ENCODE assay signal across 30 cellular contexts in the genomic region with DNA sequence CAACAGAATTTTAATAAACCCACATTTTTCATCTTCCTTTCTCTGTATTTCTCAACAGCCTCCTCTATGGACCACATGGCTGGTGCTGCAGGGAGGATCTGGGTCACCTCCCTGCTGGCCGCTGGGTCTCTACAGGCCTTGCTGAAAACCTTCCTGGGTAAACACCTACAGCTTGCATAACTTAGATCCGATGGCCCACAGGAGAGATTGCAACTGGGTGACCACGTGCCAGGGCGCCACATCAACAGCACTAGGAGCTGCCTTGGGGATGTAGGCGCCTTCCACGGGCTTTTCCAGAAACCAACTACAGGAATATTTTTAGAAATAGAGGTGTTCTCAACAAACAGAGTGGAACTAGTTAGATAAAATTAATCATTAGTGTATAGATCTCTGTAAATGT.
"Had no signal": no experiment of that assay in that cellular context is flagged by ENCODE, and none has a peak within 500 bp of the region (broad histone marks: within the 10 kb centered on the region; RNA-seq: fewer than 3 reads in every experiment).

No MANE protein-coding gene starts in this region.

- H3K36me3 Mint-ChIP-seq: activated naive CD8-positive, alpha-beta T cell had no signal

- H3K4me3 ChIP-seq: esophagus squamous epithelium, heart right ventricle, left ventricle myocardium inferior, lung, mucosa of descending colon, pancreas, psoas muscle, smooth muscle cell, suprapubic skin, tibial nerve had no signal

- H3K27ac Mint-ChIP-seq: activated CD4-positive, alpha-beta memory T cell treated with anti-CD3 and anti-CD28 coated beads, Interleukin-2, amount 10 ng/mL, durations not matched to agents 7 days and 5 days; activated CD4-positive, alpha-beta T cell treated with anti-CD3 and anti-CD28 coated beads, Interleukin-2, amount 10 ng/mL, durations not matched to agents 7 days and 5 days; activated naive CD8-positive, alpha-beta T cell; nephron progenitor cell; stimulated activated naive B cell treated with anti-CD40 and anti-IgM and Interleukin-4, amounts not matched to agents 10 μg/mL and 1 μg/mL and 100 μg/mL, for 72 hours had no signal

- H3K27me3 Mint-ChIP-seq: activated CD4-positive, alpha-beta T cell treated with anti-CD3 and anti-CD28 coated beads, Interleukin-2, amount 10 ng/mL, durations not matched to agents 7 days and 5 days; activated naive CD8-positive, alpha-beta T cell had no signal

- ATAC-seq: heart right ventricle; mucosa of descending colon; pancreas; psoas muscle; stimulated activated naive B cell treated with anti-CD40 and anti-IgM and Interleukin-4, amounts not matched to agents 10 μg/mL and 1 μg/mL and 100 μg/mL, for 72 hours had no signal

- H3K9me3 ChIP-seq: heart right ventricle, left ventricle myocardium inferior, mucosa of descending colon, neutrophil, pancreas, psoas muscle, suprapubic skin had no signal

- H3K36me3 ChIP-seq: heart right ventricle, left ventricle myocardium inferior, neutrophil, pancreas, suprapubic skin had no signal

- DNase-seq: activated CD4-positive, alpha-beta memory T cell treated with anti-CD3 and anti-CD28 coated beads, Interleukin-2, amount 10 ng/mL, durations not matched to agents 7 days and 5 days; activated CD4-positive, alpha-beta T cell treated with anti-CD3 and anti-CD28 coated beads, Interleukin-2, amount 10 ng/mL, durations not matched to agents 7 days and 5 days; activated CD4-positive, CD25-positive, alpha-beta regulatory T cell treated with anti-CD3 and anti-CD28 coated beads, Interleukin-2, amount 50 U/mL, for 72 hours; activated naive CD4-positive, alpha-beta T cell treated with Interleukin-2 at 50 U/mL for 16 hours; activated T-cell treated with anti-CD3 and anti-CD28 coated beads, Interleukin-2, amount 50 U/mL, for 48 hours; anterior cingulate cortex; dermis blood vessel endothelial cell; effector CD4-positive, alpha-beta T cell; esophagus squamous epithelium; foreskin melanocyte; heart right ventricle; left ventricle myocardium inferior; mesendoderm; mucosa of descending colon; nephron progenitor cell; pancreas; psoas muscle; stimulated activated CD4-positive, alpha-beta T cell treated with anti-CD3 and anti-CD28 coated beads, Interleukin-1b, Interleukin-23, amount 100 ng/mL, for 48 hours; stimulated activated CD4-positive, alpha-beta T cell treated with anti-CD3 and anti-CD28 coated beads, Interleukin-4, amount 100 ng/mL, for 4 hours; stimulated activated naive B cell treated with anti-CD40 and anti-IgM and Interleukin-4, amounts not matched to agents 10 μg/mL and 1 μg/mL and 100 μg/mL, for 72 hours; SW 1271; T-helper 2 cell had no signal

- H3K27ac ChIP-seq: epithelial cell of prostate, esophagus squamous epithelium, heart right ventricle, left ventricle myocardium inferior, neutrophil, pancreas, psoas muscle, suprapubic skin, tibial nerve had no signal

- H3K4me1 ChIP-seq: esophagus squamous epithelium, left ventricle myocardium inferior, pancreas, psoas muscle, suprapubic skin, tibial nerve had no signal

- H3K9me3 Mint-ChIP-seq: activated CD4-positive, alpha-beta memory T cell treated with anti-CD3 and anti-CD28 coated beads, Interleukin-2, amount 10 ng/mL, durations not matched to agents 7 days and 5 days; activated CD4-positive, alpha-beta T cell treated with anti-CD3 and anti-CD28 coated beads, Interleukin-2, amount 10 ng/mL, durations not matched to agents 7 days and 5 days; central memory CD8-positive, alpha-beta T cell; nephron progenitor cell; stimulated activated naive B cell treated with anti-CD40 and anti-IgM and Interleukin-4, amounts not matched to agents 10 μg/mL and 1 μg/mL and 100 μg/mL, for 72 hours had no signal

- H3K4me3 Mint-ChIP-seq: activated CD4-positive, alpha-beta memory T cell treated with anti-CD3 and anti-CD28 coated beads, Interleukin-2, amount 10 ng/mL, durations not matched to agents 7 days and 5 days; activated CD4-positive, alpha-beta T cell treated with anti-CD3 and anti-CD28 coated beads, Interleukin-2, amount 10 ng/mL, durations not matched to agents 7 days and 5 days; activated naive CD8-positive, alpha-beta T cell; central memory CD8-positive, alpha-beta T cell; nephron progenitor cell; stimulated activated naive B cell treated with anti-CD40 and anti-IgM and Interleukin-4, amounts not matched to agents 10 μg/mL and 1 μg/mL and 100 μg/mL, for 72 hours had no signal
